ENCODE assay signal across 8 cellular contexts in genomic region chr7:149414745-149415390, GRCh38. TPM values are rescaled to one million over a fixed set of nuclear protein-coding genes. Genes with fewer than 3 reads are reported as not detected.
A peak's percentile ranks its signal among the peaks of the same experiment; 100 is the strongest.
DNase-seq lines count a peak whose midpoint lies in the region; ATAC-seq and TF ChIP-seq lines count a peak whose summit lies in the region.

No MANE protein-coding gene starts in this region.

- H3K36me3 ChIP-seq in kidney epithelial cell (ENCODE audit: control insufficient read depth, insufficient read depth, low read length) = no peaks in the 10 kb centered on the region

- H3K27me3 ChIP-seq in kidney epithelial cell (ENCODE audit: control insufficient read depth, insufficient read depth, low read length) = no peaks in the 10 kb centered on the region

- ATAC-seq in HG03520 (IDR thresholded peaks at IDR 0.05; ENCODE audit: unreplicated experiment) (no peak), GM21367 (IDR thresholded peaks at IDR 0.05; ENCODE audit: unreplicated experiment) (no peak), HG02973 (IDR thresholded peaks at IDR 0.05; ENCODE audit: unreplicated experiment) (no peak)

- peak overlapping the region; percentile 12 for H3K4me3 ChIP-seq in kidney epithelial cell (ENCODE audit: low read depth, low read length)

- TF ChIP-seq CTCF in kidney epithelial cell (IDR thresholded peaks at IDR 0.05; ENCODE audit: insufficient read depth, low read length, poor library complexity, severe bottlenecking) = no peak

- peak; percentile 71 for DNase-seq in activated CD8-positive, alpha-beta memory T cell treated with anti-CD3 and anti-CD28 coated beads for 24 hours
- no peak for DNase-seq in activated CD8-positive, alpha-beta memory T cell treated with anti-CD3 and anti-CD28 coated beads, Interleukin-2, amount 50 U/mL, for 4 hours
- DNase-seq in cerebellar cortex (ENCODE audit: low spot score) (peak; percentile 84), kidney epithelial cell (ENCODE audit: low read depth) (no peak)
- DNase-seq in stimulated activated CD4-positive, alpha-beta T cell treated with anti-CD3 and anti-CD28 coated beads, Interleukin-2, amount 100 ng/mL, for 24 hours = peak; percentile 59 to 74

RNA-seq across cellular contexts. Expression of gene ZNF777, which starts 46.0 kb away (rescaled TPM):
- 14.4 and 17.1 TPM in 2 replicates for total RNA-seq in kidney epithelial cell

Comparison
In these comparisons a context has a peak if more than half of its experiments do, and no peak if none do; other contexts are left out.
1. DNase-seq: peak in activated CD8-positive, alpha-beta memory T cell treated with anti-CD3 and anti-CD28 coated beads for 24 hours (single experiment), cerebellar cortex (single experiment) and stimulated activated CD4-positive, alpha-beta T cell treated with anti-CD3 and anti-CD28 coated beads, Interleukin-2, amount 100 ng/mL, for 24 hours (2 of 2); none in activated CD8-positive, alpha-beta memory T cell treated with anti-CD3 and anti-CD28 coated beads, Interleukin-2, amount 50 U/mL, for 4 hours (single experiment) and kidney epithelial cell (single experiment).